In genomic region chr17:8124350-8125195, GRCh38 we compare ENCODE assay signal across 1 cellular context.
TF ChIP-seq lines count a peak whose summit lies in the region.

No MANE protein-coding gene starts in this region.

TF ChIP-seq in IMR-90, 13 proteins besides CTCF, POLR2A, EP300 and RAD21 (continued from another document):
- TF ChIP-seq USF2 (IDR thresholded peaks at IDR 0.05; ENCODE audit: low read depth, low read length): no peak
- TF ChIP-seq RFX5 (IDR thresholded peaks at IDR 0.05; ENCODE audit: low read depth, low read length): no peak
- TF ChIP-seq MAZ (IDR thresholded peaks at IDR 0.05; ENCODE audit: borderline replicate concordance, low read depth, low read length): no peak; the same call in 1 of the 2 replicates
- TF ChIP-seq NFE2L2 (IDR thresholded peaks at IDR 0.05; ENCODE audit: low read depth, low read length): no peak
- no peak for TF ChIP-seq SMC3 (IDR thresholded peaks at IDR 0.05; ENCODE audit: low read depth, low read length)
- no peak for TF ChIP-seq MAFK (IDR thresholded peaks at IDR 0.05; ENCODE audit: low read depth, low read length)
- TF ChIP-seq CHD1 (IDR thresholded peaks at IDR 0.05; ENCODE audit: low read depth, low read length): no peak
- no peak for TF ChIP-seq FOS (IDR thresholded peaks at IDR 0.05; ENCODE audit: low read depth, low read length)
- TF ChIP-seq ELK1 (IDR thresholded peaks at IDR 0.05; ENCODE audit: borderline replicate concordance, low read depth, low read length): no peak
- no peak for TF ChIP-seq RCOR1 (IDR thresholded peaks at IDR 0.05; ENCODE audit: insufficient replicate concordance, low read length)
- no peak for TF ChIP-seq CEBPB (IDR thresholded peaks at IDR 0.05; ENCODE audit: low read depth, low read length)
- TF ChIP-seq BHLHE40 (IDR thresholded peaks at IDR 0.05; ENCODE audit: low read depth, low read length): no peak
TF ChIP-seq in IMR-90: peak in this region for 0.
